In genomic region chrX:46991664-46992063, GRCh38 we compare ENCODE assay signal across 23 cellular contexts.
"Had no signal": no experiment of that assay in that cellular context is flagged by ENCODE, and none has a peak within 500 bp of the region (broad histone marks: within the 10 kb centered on the region; RNA-seq: fewer than 3 reads in every experiment).

No MANE protein-coding gene starts in this region.

- H3K27me3 ChIP-seq: pancreas, right atrium auricular region, tibial artery had no signal

- H3K27ac Mint-ChIP-seq: activated CD4-positive, alpha-beta memory T cell treated with anti-CD3 and anti-CD28 coated beads, Interleukin-2, amount 10 ng/mL, durations not matched to agents 7 days and 5 days; activated CD4-positive, alpha-beta T cell treated with anti-CD3 and anti-CD28 coated beads, Interleukin-2, amount 10 ng/mL, durations not matched to agents 24 days and 14 days; activated naive CD8-positive, alpha-beta T cell treated with anti-CD3 and anti-CD28 coated beads, Interleukin-2, amount 50 U/mL, for 24 hours; natural killer cell; stimulated activated naive CD8-positive, alpha-beta T cell treated with anti-CD3 and anti-CD28 coated beads, Interleukin-15, Interleukin-2, amounts not matched to agents 100 ng/mL and 50 ng/mL, for 24 hours; T-helper 17 cell had no signal

- H3K4me1 ChIP-seq: heart right ventricle, pancreas, psoas muscle, right atrium auricular region, spleen, tibial artery had no signal

- H3K4me3 Mint-ChIP-seq: activated CD4-positive, alpha-beta memory T cell treated with anti-CD3 and anti-CD28 coated beads, Interleukin-2, amount 10 ng/mL, durations not matched to agents 7 days and 5 days; activated CD4-positive, alpha-beta T cell treated with anti-CD3 and anti-CD28 coated beads, Interleukin-2, amount 10 ng/mL, durations not matched to agents 24 days and 14 days; activated naive CD8-positive, alpha-beta T cell treated with anti-CD3 and anti-CD28 coated beads, Interleukin-2, amount 50 U/mL, for 24 hours; natural killer cell; stimulated activated naive CD8-positive, alpha-beta T cell treated with anti-CD3 and anti-CD28 coated beads, Interleukin-15, Interleukin-2, amounts not matched to agents 100 ng/mL and 50 ng/mL, for 24 hours; T-helper 17 cell had no signal

- H3K9me3 Mint-ChIP-seq: activated CD4-positive, alpha-beta memory T cell treated with anti-CD3 and anti-CD28 coated beads, Interleukin-2, amount 10 ng/mL, durations not matched to agents 7 days and 5 days; activated CD4-positive, alpha-beta T cell treated with anti-CD3 and anti-CD28 coated beads, Interleukin-2, amount 10 ng/mL, durations not matched to agents 24 days and 14 days; natural killer cell; stimulated activated naive CD8-positive, alpha-beta T cell treated with anti-CD3 and anti-CD28 coated beads, Interleukin-15, Interleukin-2, amounts not matched to agents 100 ng/mL and 50 ng/mL, for 24 hours had no signal

- H3K4me3 ChIP-seq: coronary artery, heart right ventricle, pancreas, psoas muscle, right atrium auricular region, spleen, tibial artery had no signal

- ATAC-seq: activated CD4-positive, CD25-positive, alpha-beta regulatory T cell treated with anti-CD3 and anti-CD28 coated beads, Interleukin-2, amount 50 U/mL, for 24 hours; activated naive CD8-positive, alpha-beta T cell treated with anti-CD3 and anti-CD28 coated beads, Interleukin-2, amount 50 U/mL, for 24 hours; heart right ventricle; left ventricle myocardium superior; natural killer cell; pancreas; psoas muscle; T-helper 17 cell had no signal

- H3K4me1 Mint-ChIP-seq: activated CD4-positive, alpha-beta memory T cell treated with anti-CD3 and anti-CD28 coated beads, Interleukin-2, amount 10 ng/mL, durations not matched to agents 7 days and 5 days; activated CD4-positive, alpha-beta T cell treated with anti-CD3 and anti-CD28 coated beads, Interleukin-2, amount 10 ng/mL, durations not matched to agents 24 days and 14 days; activated naive CD8-positive, alpha-beta T cell treated with anti-CD3 and anti-CD28 coated beads, Interleukin-2, amount 50 U/mL, for 24 hours; natural killer cell; T-helper 17 cell had no signal

- H3K36me3 Mint-ChIP-seq: natural killer cell had no signal

- H3K27me3 Mint-ChIP-seq: activated CD4-positive, alpha-beta memory T cell treated with anti-CD3 and anti-CD28 coated beads, Interleukin-2, amount 10 ng/mL, durations not matched to agents 7 days and 5 days; activated CD4-positive, alpha-beta T cell treated with anti-CD3 and anti-CD28 coated beads, Interleukin-2, amount 10 ng/mL, durations not matched to agents 24 days and 14 days; activated naive CD8-positive, alpha-beta T cell treated with anti-CD3 and anti-CD28 coated beads, Interleukin-2, amount 50 U/mL, for 24 hours; stimulated activated naive CD8-positive, alpha-beta T cell treated with anti-CD3 and anti-CD28 coated beads, Interleukin-15, Interleukin-2, amounts not matched to agents 100 ng/mL and 50 ng/mL, for 24 hours; T-helper 17 cell had no signal

- DNase-seq: activated CD4-positive, alpha-beta memory T cell treated with anti-CD3 and anti-CD28 coated beads, Interleukin-2, amount 10 ng/mL, durations not matched to agents 7 days and 5 days; activated CD4-positive, alpha-beta T cell treated with anti-CD3 and anti-CD28 coated beads, Interleukin-2, amount 10 ng/mL, durations not matched to agents 24 days and 14 days; activated effector memory CD4-positive, alpha-beta T cell treated with anti-CD3 and anti-CD28 coated beads, Interleukin-2, amount 50 U/mL, for 16 hours; activated naive CD4-positive, alpha-beta T cell treated with anti-CD3 and anti-CD28 coated beads, Interleukin-2, amount 50 U/mL, for 16 hours; activated naive CD8-positive, alpha-beta T cell treated with anti-CD3 and anti-CD28 coated beads, Interleukin-2, amount 50 U/mL, for 24 hours; activated T-cell treated with anti-CD3 and anti-CD28 coated beads for 4 hours; cerebellar nuclear complex; heart right ventricle; left ventricle myocardium superior; mammary epithelial cell; midbrain; natural killer cell; pancreas; psoas muscle; spleen; stimulated activated CD4-positive, alpha-beta T cell treated with anti-CD3 and anti-CD28 coated beads, Interleukin-4, amount 100 ng/mL, for 4 hours; substantia nigra; T-helper 17 cell; tibial artery had no signal

- H3K9me3 ChIP-seq: pancreas, psoas muscle had no signal

- H3K36me3 ChIP-seq: pancreas, right atrium auricular region had no signal

- H3K27ac ChIP-seq: coronary artery, heart right ventricle, pancreas, psoas muscle, right atrium auricular region, spleen, tibial artery had no signal
